In the genomic region with DNA sequence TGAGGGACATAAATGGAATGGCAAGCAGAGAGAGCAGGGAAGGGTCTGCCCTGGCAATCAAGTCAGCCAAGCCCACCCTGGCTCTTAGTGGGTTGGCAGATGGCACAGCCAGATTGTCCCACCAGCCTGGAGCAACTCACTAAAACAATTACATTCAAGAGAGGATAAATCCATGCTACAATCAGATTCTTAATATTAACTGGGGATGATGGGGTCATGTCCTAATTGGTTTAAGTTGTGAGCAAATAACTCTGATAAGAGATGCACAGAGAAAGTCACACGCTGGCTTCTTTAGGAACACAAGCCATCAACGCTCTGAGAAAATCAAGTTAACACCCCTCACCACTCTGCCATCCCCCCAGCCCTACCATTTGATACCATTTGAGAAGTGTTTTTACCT, we compare ENCODE assay signal across 19 cellular contexts. TPM values are rescaled to one million over a fixed set of nuclear protein-coding genes. Genes with fewer than 3 reads are reported as not detected.
DNase-seq lines count a peak whose midpoint lies in the region; ATAC-seq and TF ChIP-seq lines count a peak whose summit lies in the region.
"Had no signal": no experiment of that assay in that cellular context is flagged by ENCODE, and none has a peak within 500 bp of the region (broad histone marks: within the 10 kb centered on the region; RNA-seq: fewer than 3 reads in every experiment).

No MANE protein-coding gene starts in this region.

- no peak overlapping the region for H2BK5ac ChIP-seq in trophoblast cell (ENCODE audit: low read depth, low read length, poor library complexity)

- H3K4me1 Mint-ChIP-seq in CD4-positive, CD25-positive, alpha-beta regulatory T cell = peaks cover 0 to 49% (median 20%) of the 10 kb centered on the region in 4 donors
- peaks cover 27 to 55% (median 47%) of the 10 kb centered on the region in 7 donors for H3K4me1 Mint-ChIP-seq in naive thymus-derived CD4-positive, alpha-beta T cell

- no peaks in the 10 kb centered on the region for H3K36me3 ChIP-seq in CD4-positive, CD25-positive, alpha-beta regulatory T cell (ENCODE audit: control insufficient read depth, insufficient read depth, low read length)
- H3K36me3 ChIP-seq in WERI-Rb-1 (no peaks in the 10 kb centered on the region), trophoblast cell (ENCODE audit: control insufficient read depth in 1 of 2, insufficient read depth in 2 of 2, low read length in 2 of 2) (no peaks in the 10 kb centered on the region)
- no peaks in the 10 kb centered on the region for H3K36me3 ChIP-seq in naive thymus-derived CD4-positive, alpha-beta T cell (ENCODE audit: control insufficient read depth in 2 of 3, insufficient read depth in 3 of 3, low read length in 3 of 3)
- H3K36me3 ChIP-seq: MG63 had no signal

- no peak overlapping the region for H3K9ac ChIP-seq in trophoblast cell (ENCODE audit: low read length)
- H3K9ac ChIP-seq: GM23248 had no signal

- no peak overlapping the region for H4K12ac ChIP-seq in trophoblast cell (ENCODE audit: low read depth, low read length)

- peaks cover 69% of the 10 kb centered on the region for H3K27me3 Mint-ChIP-seq in CD4-positive, CD25-positive, alpha-beta regulatory T cell
- H3K27me3 Mint-ChIP-seq in naive thymus-derived CD4-positive, alpha-beta T cell = peaks cover 0 to 60% (median 0%) of the 10 kb centered on the region in 5 donors

- POLR2A ChIA-PET in naive thymus-derived CD4-positive, alpha-beta T cell (lab: Charles Lee) = no interaction called here

- no peak overlapping the region for H2BK12ac ChIP-seq in trophoblast cell (ENCODE audit: low read length)

- no peaks in the 10 kb centered on the region for H3K36me3 Mint-ChIP-seq in CD4-positive, CD25-positive, alpha-beta regulatory T cell
- peaks cover 0 to under 1% (median 0%) of the 10 kb centered on the region in 5 donors for H3K36me3 Mint-ChIP-seq in naive thymus-derived CD4-positive, alpha-beta T cell

- peaks cover 11% of the 10 kb centered on the region for H3K79me1 ChIP-seq in trophoblast cell (ENCODE audit: low read length)

- H3K4me3 ChIP-seq in CD4-positive, CD25-positive, alpha-beta regulatory T cell (ENCODE audit: low read depth, low read length) = no peak overlapping the region
- no peak overlapping the region for H3K4me3 ChIP-seq in WERI-Rb-1 (ENCODE audit: low read depth, low read length)
- H3K4me3 ChIP-seq in naive thymus-derived CD4-positive, alpha-beta T cell (ENCODE audit: low read length) = no peak overlapping the region
- no peak overlapping the region for H3K4me3 ChIP-seq in trophoblast cell (ENCODE audit: low read depth, low read length)
- H3K4me3 ChIP-seq: GM12878, GM23248, MG63, SJSA1 had no signal

- H3K9me3 ChIP-seq in CD4-positive, CD25-positive, alpha-beta regulatory T cell (ENCODE audit: control insufficient read depth in 2 of 2, low read length in 2 of 2) = no peaks in the 10 kb centered on the region
- H3K9me3 ChIP-seq in WERI-Rb-1 (ENCODE audit: severe bottlenecking) (no peaks in the 10 kb centered on the region), trophoblast cell (ENCODE audit: insufficient read depth, low read depth, low read length) (no peaks in the 10 kb centered on the region)
- H3K9me3 ChIP-seq in naive thymus-derived CD4-positive, alpha-beta T cell (ENCODE audit: control insufficient read depth in 2 of 3, low read length in 3 of 3) = no peaks in the 10 kb centered on the region
- H3K9me3 ChIP-seq: MG63, SJSA1 had no signal

- intact Hi-C loops in naive thymus-derived CD4-positive, alpha-beta T cell (cut with micrococcal nuclease) = loop anchor here (5.0 to 10.0 kb wide), 16 partner anchors 33 to 1718 kb away; a partner anchor contains a TSS

- H3K27ac Mint-ChIP-seq in CD4-positive, CD25-positive, alpha-beta regulatory T cell = peak overlapping the region; percentile 50 to 89 (median 51)
- H3K27ac Mint-ChIP-seq in naive thymus-derived CD4-positive, alpha-beta T cell = peak overlapping the region in 8 of 9 donors; percentile 90 to 98 (median 92)

- H3K4me3 Mint-ChIP-seq in CD4-positive, CD25-positive, alpha-beta regulatory T cell = no peak overlapping the region
- no peak overlapping the region for H3K4me3 Mint-ChIP-seq in naive thymus-derived CD4-positive, alpha-beta T cell

- in situ Hi-C loops in G401 (cut with HindIII; ENCODE audit: low sequenced_read_pairs) = no loop called here

- peaks cover 26% of the 10 kb centered on the region for H3K27me3 ChIP-seq in CD4-positive, CD25-positive, alpha-beta regulatory T cell (ENCODE audit: control insufficient read depth, insufficient read depth, low read length)
- H3K27me3 ChIP-seq in WERI-Rb-1 (ENCODE audit: insufficient read depth, low read depth, severe bottlenecking) (peaks cover under 1% of the 10 kb centered on the region), trophoblast cell (ENCODE audit: insufficient read depth, low read length) (peaks cover 6% of the 10 kb centered on the region)
- no peaks in the 10 kb centered on the region for H3K27me3 ChIP-seq in naive thymus-derived CD4-positive, alpha-beta T cell (ENCODE audit: control insufficient read depth in 2 of 2, insufficient read depth in 2 of 2, low read length in 2 of 2)
- H3K27me3 ChIP-seq: MG63, SJSA1 had no signal

- H3K4me1 ChIP-seq in CD4-positive, CD25-positive, alpha-beta regulatory T cell (ENCODE audit: control insufficient read depth, insufficient read depth, low read length, poor library complexity, severe bottlenecking) = peaks cover 24% of the 10 kb centered on the region
- H3K4me1 ChIP-seq in naive thymus-derived CD4-positive, alpha-beta T cell (ENCODE audit: control insufficient read depth in 2 of 2, insufficient read depth in 2 of 2, low read length in 2 of 2) = peaks cover 12 to 29% of the 10 kb centered on the region in 2 donors
- peaks cover 0 to 3% of the 10 kb centered on the region in 2 experiments for H3K4me1 ChIP-seq in trophoblast cell (ENCODE audit: control insufficient read depth in 1 of 2, insufficient read depth in 2 of 2, low read length in 2 of 2)

- no peak overlapping the region for H3K14ac ChIP-seq in trophoblast cell (ENCODE audit: low read length)

- no peak overlapping the region for H3K4ac ChIP-seq in trophoblast cell (ENCODE audit: low read depth, low read length)

- DNase-seq in CD4-positive, CD25-positive, alpha-beta regulatory T cell = no peak
- DNase-seq in G401 (ENCODE audit: low spot score) = peak; percentile 2
- peak; percentile 14 for DNase-seq in WERI-Rb-1
- no peak for DNase-seq in naive thymus-derived CD4-positive, alpha-beta T cell
- no peak for DNase-seq in MV-4-11 (lab: John Stamatoyannopoulos, UW)
- DNase-seq in dermis blood vessel endothelial cell = no peak
- no peak for DNase-seq in trophoblast cell
- DNase-seq: ACHN; COR-L47; GM23248; MG63; NCI-H1105 treated with DMSO at 0.1 percent for 48 hours; NCI-H1930; NCI-H510A treated with DMSO at 0.1 percent for 48 hours; NK-92 treated with Interleukin-12 subunit alpha and Interleukin-12 subunit beta, amount 100 ng/mL, for 24 hours had no signal

- no peak overlapping the region for H3K4me2 ChIP-seq in trophoblast cell (ENCODE audit: low read length)

- CTCF ChIA-PET in naive thymus-derived CD4-positive, alpha-beta T cell (lab: Charles Lee) = no interaction called here

- H3K23ac ChIP-seq in trophoblast cell (ENCODE audit: low read length) = no peak overlapping the region

- WGBS in trophoblast cell (ENCODE audit: extremely low coverage, insufficient coverage, insufficient read length) = no CpG with 5 or more reads among the region's 2 CpGs

- ATAC-seq in CD4-positive, CD25-positive, alpha-beta regulatory T cell (ENCODE audit: low read depth in 2 of 2) = no peak
- no peak for ATAC-seq in naive thymus-derived CD4-positive, alpha-beta T cell
- ATAC-seq in GM18519 (IDR thresholded peaks at IDR 0.05; ENCODE audit: low FRiP score, unreplicated experiment) = no peak
- ATAC-seq: GM12878 had no signal

- H2BK120ac ChIP-seq in trophoblast cell (ENCODE audit: insufficient read depth, low read length, poor library complexity) = no peak overlapping the region

- no peak overlapping the region for H2AFZ ChIP-seq in trophoblast cell (ENCODE audit: insufficient read depth, low read length, poor library complexity)
- H2AFZ ChIP-seq: GM23248 had no signal

- no peak overlapping the region for H2AK5ac ChIP-seq in trophoblast cell (ENCODE audit: low read length)

- H3K9me3 Mint-ChIP-seq in CD4-positive, CD25-positive, alpha-beta regulatory T cell = no peaks in the 10 kb centered on the region
- peaks cover 0 to 1% (median 0%) of the 10 kb centered on the region in 11 donors for H3K9me3 Mint-ChIP-seq in naive thymus-derived CD4-positive, alpha-beta T cell

- no peak for TF ChIP-seq CTCF in WERI-Rb-1 (IDR thresholded peaks at IDR 0.05; ENCODE audit: low read depth, low read length)

- H3K27ac ChIP-seq in CD4-positive, CD25-positive, alpha-beta regulatory T cell (ENCODE audit: insufficient read depth, low read length, poor library complexity, severe bottlenecking) = no peak overlapping the region
- no peak overlapping the region for H3K27ac ChIP-seq in WERI-Rb-1
- H3K27ac ChIP-seq in naive thymus-derived CD4-positive, alpha-beta T cell (ENCODE audit: low read depth, low read length) = peak overlapping the region; percentile 64
- no peak overlapping the region for H3K27ac ChIP-seq in trophoblast cell (ENCODE audit: low read depth, low read length)
- H3K27ac ChIP-seq: GM23248, RWPE1, SJSA1 had no signal

- peaks cover 2% of the 10 kb centered on the region for H3K79me2 ChIP-seq in trophoblast cell (ENCODE audit: control insufficient read depth, insufficient read depth, low read length, poor library complexity)

- no peak overlapping the region for H4K8ac ChIP-seq in trophoblast cell (ENCODE audit: low read depth, low read length)

- H3K18ac ChIP-seq in trophoblast cell (ENCODE audit: low read length) = no peak overlapping the region

- no peak overlapping the region for H4K91ac ChIP-seq in trophoblast cell (ENCODE audit: low read depth, low read length)

RNA-seq across cellular contexts. Expression of a gene that starts 2.7 kb away (rescaled TPM):
- 5.8 TPM for total RNA-seq in CD4-positive, CD25-positive, alpha-beta regulatory T cell
- 1 to 10 TPM in 2 of 4 donors, under 1 TPM in 2; 0.07 to 1.4 (median 1.0) TPM for polyA plus RNA-seq in CD4-positive, CD25-positive, alpha-beta regulatory T cell
- under 0.01 and 0.10 TPM in 2 replicates for total RNA-seq in G401 (2014; rRNA removed; shearing (Covaris generic))
- 10 to 100 TPM in 4 of 5 experiments, 1 to 10 TPM in 1; 6.2 to 24.7 (median 11.5) TPM for total RNA-seq in naive thymus-derived CD4-positive, alpha-beta T cell
- polyA plus RNA-seq in naive thymus-derived CD4-positive, alpha-beta T cell = 1 to 10 TPM; 1.7 to 2.9 TPM
- 12.4 and 25.5 TPM in 2 replicates for total RNA-seq in dermis blood vessel endothelial cell
- 1.4 and 1.5 TPM in 2 replicates for polyA plus RNA-seq in trophoblast cell (2013)

Comparison
In these comparisons a context has a peak if more than half of its experiments do, and no peak if none do; other contexts are left out.
1. DNase-seq: peak in G401 (single experiment) and WERI-Rb-1 (single experiment); none in CD4-positive, CD25-positive, alpha-beta regulatory T cell (0 of 3), naive thymus-derived CD4-positive, alpha-beta T cell (0 of 9), MV-4-11 (single experiment), dermis blood vessel endothelial cell (single experiment) and trophoblast cell (0 of 2).